In genomic region chr3:31468433-31468832, GRCh38 we compare ENCODE assay signal across 38 cellular contexts.
"Had no signal": no experiment of that assay in that cellular context is flagged by ENCODE, and none has a peak within 500 bp of the region (broad histone marks: within the 10 kb centered on the region; RNA-seq: fewer than 3 reads in every experiment).

No MANE protein-coding gene starts in this region.

- DNase-seq: activated effector memory CD4-positive, alpha-beta T cell treated with anti-CD3 and anti-CD28 coated beads, Interleukin-2, amount 50 U/mL, for 16 hours; activated effector memory CD4-positive, alpha-beta T cell treated with Interleukin-2 at 50 U/mL for 16 hours; activated gamma-delta T cell; activated gamma-delta T cell treated with Interleukin-2 at 50 U/mL for 16 hours; activated naive CD4-positive, alpha-beta T cell; activated naive CD4-positive, alpha-beta T cell treated with anti-CD3 and anti-CD28 coated beads for 36 hours; activated naive CD4-positive, alpha-beta T cell treated with anti-CD3 and anti-CD28 coated beads, Interleukin-2, amount 10 ng/mL, durations not matched to agents 7 days and 5 days; activated naive CD4-positive, alpha-beta T cell treated with anti-CD3 and anti-CD28 coated beads, Interleukin-2, amount 50 U/mL, for 16 hours; activated naive CD4-positive, alpha-beta T cell treated with Interleukin-2 at 50 U/mL for 16 hours; activated naive CD8-positive, alpha-beta T cell treated with anti-CD3 and anti-CD28 coated beads for 36 hours; activated naive CD8-positive, alpha-beta T cell treated with anti-CD3 and anti-CD28 coated beads, Interleukin-2, amount 10 ng/mL, durations not matched to agents 7 days and 5 days; activated naive CD8-positive, alpha-beta T cell treated with anti-CD3 and anti-CD28 coated beads, Interleukin-2, amount 50 U/mL, for 24 hours; activated T-cell treated with anti-CD3 and anti-CD28 coated beads, Interleukin-2, amount 50 U/mL, for 1 hour; activated T-cell treated with anti-CD3 and anti-CD28 coated beads, Interleukin-2, amount 50 U/mL, for 24 hours; activated T-cell treated with anti-CD3 and anti-CD28 coated beads, Interleukin-2, amount 50 U/mL, for 4 hours; activated T-cell treated with anti-CD3 and anti-CD28 coated beads, Interleukin-2, amount 50 U/mL, for 48 hours; activated T-cell treated with anti-CD3 and anti-CD28 coated beads, Interleukin-2, amount 50 U/mL, for 72 hours; adrenal gland; amniotic stem cell; amygdala; anterior cingulate cortex; aorta; body of pancreas; brain microvascular endothelial cell; caudate nucleus; central memory CD4-positive, alpha-beta T cell; cerebellar nuclear complex had no signal

- H3K36me3 Mint-ChIP-seq: brain had no signal

- H3K4me3 Mint-ChIP-seq: activated naive CD4-positive, alpha-beta T cell treated with anti-CD3 and anti-CD28 coated beads for 36 hours; activated naive CD4-positive, alpha-beta T cell treated with anti-CD3 and anti-CD28 coated beads, Interleukin-2, amount 10 ng/mL, durations not matched to agents 7 days and 5 days; activated naive CD4-positive, alpha-beta T cell treated with anti-CD3 and anti-CD28 coated beads, Interleukin-2, amount 50 U/mL, for 24 hours; activated naive CD8-positive, alpha-beta T cell; activated naive CD8-positive, alpha-beta T cell treated with anti-CD3 and anti-CD28 coated beads for 36 hours; activated naive CD8-positive, alpha-beta T cell treated with anti-CD3 and anti-CD28 coated beads, Interleukin-2, amount 10 ng/mL, durations not matched to agents 7 days and 5 days; activated naive CD8-positive, alpha-beta T cell treated with anti-CD3 and anti-CD28 coated beads, Interleukin-2, amount 50 U/mL, for 24 hours; activated T-cell treated with anti-CD3 and anti-CD28 coated beads, Interleukin-2, amount 50 U/mL, for 24 hours; activated T-cell treated with anti-CD3 and anti-CD28 coated beads, Interleukin-2, amount 50 U/mL, for 4 hours; activated T-cell treated with anti-CD3 and anti-CD28 coated beads, Interleukin-2, amount 50 U/mL, for 72 hours; activated T-helper 1 cell treated with anti-CD3 and anti-CD28 coated beads, Interleukin-12 subunit alpha, Interleukin-12 subunit beta, Interleukin-2, Interleukin-4 antibody, amounts not matched to agents 30 ng/mL and 10 ng/mL and 1 ng/mL, durations not matched to agents 14 hours and 24 hours and 36 hours; activated T-helper 17 cell treated with anti-CD3 and anti-CD28 coated beads, Interleukin-2, amount 50 U/mL, for 72 hours; brain; central memory CD8-positive, alpha-beta T cell had no signal

- H3K4me3 ChIP-seq: adrenal gland, ascending aorta, body of pancreas, breast epithelium, cardiac muscle cell had no signal

- H3K27me3 ChIP-seq: adrenal gland, ascending aorta, body of pancreas, breast epithelium, cardiac muscle cell had no signal

- H3K4me1 Mint-ChIP-seq: brain had no signal

- H3K4me1 ChIP-seq: adrenal gland, ascending aorta, body of pancreas, breast epithelium had no signal

- ATAC-seq: activated naive CD4-positive, alpha-beta T cell treated with anti-CD3 and anti-CD28 coated beads, Interleukin-2, amount 50 U/mL, for 72 hours; activated naive CD8-positive, alpha-beta T cell treated with anti-CD3 and anti-CD28 coated beads, Interleukin-2, amount 50 U/mL, for 24 hours; activated T-cell treated with anti-CD3 and anti-CD28 coated beads, Interleukin-2, amount 50 U/mL, for 4 hours; activated T-cell treated with anti-CD3 and anti-CD28 coated beads, Interleukin-2, amount 50 U/mL, for 72 hours; activated T-helper 17 cell treated with anti-CD3 and anti-CD28 coated beads, Interleukin-2, amount 50 U/mL, for 72 hours; body of pancreas had no signal

- H3K27ac ChIP-seq: adrenal gland, ascending aorta, body of pancreas, brain microvascular endothelial cell, breast epithelium, cardiac muscle cell had no signal

- H3K36me3 ChIP-seq: adrenal gland, ascending aorta, brain microvascular endothelial cell, breast epithelium, cardiac muscle cell had no signal

- H3K27me3 Mint-ChIP-seq: activated naive CD4-positive, alpha-beta T cell treated with anti-CD3 and anti-CD28 coated beads, Interleukin-2, amount 10 ng/mL, durations not matched to agents 7 days and 5 days; activated naive CD4-positive, alpha-beta T cell treated with anti-CD3 and anti-CD28 coated beads, Interleukin-2, amount 50 U/mL, for 24 hours; activated naive CD8-positive, alpha-beta T cell; activated naive CD8-positive, alpha-beta T cell treated with anti-CD3 and anti-CD28 coated beads for 36 hours; activated naive CD8-positive, alpha-beta T cell treated with anti-CD3 and anti-CD28 coated beads, Interleukin-2, amount 10 ng/mL, durations not matched to agents 7 days and 5 days; activated naive CD8-positive, alpha-beta T cell treated with anti-CD3 and anti-CD28 coated beads, Interleukin-2, amount 50 U/mL, for 24 hours; activated T-helper 17 cell treated with anti-CD3 and anti-CD28 coated beads, Interleukin-2, amount 50 U/mL, for 72 hours; brain; central memory CD8-positive, alpha-beta T cell had no signal

- H3K9me3 Mint-ChIP-seq: brain; central memory CD8-positive, alpha-beta T cell had no signal

- H3K27ac Mint-ChIP-seq: activated naive CD4-positive, alpha-beta T cell treated with anti-CD3 and anti-CD28 coated beads for 36 hours; activated naive CD4-positive, alpha-beta T cell treated with anti-CD3 and anti-CD28 coated beads, Interleukin-2, amount 10 ng/mL, durations not matched to agents 7 days and 5 days; activated naive CD4-positive, alpha-beta T cell treated with anti-CD3 and anti-CD28 coated beads, Interleukin-2, amount 50 U/mL, for 72 hours; activated naive CD8-positive, alpha-beta T cell; activated naive CD8-positive, alpha-beta T cell treated with anti-CD3 and anti-CD28 coated beads for 36 hours; activated naive CD8-positive, alpha-beta T cell treated with anti-CD3 and anti-CD28 coated beads, Interleukin-2, amount 10 ng/mL, durations not matched to agents 7 days and 5 days; activated naive CD8-positive, alpha-beta T cell treated with anti-CD3 and anti-CD28 coated beads, Interleukin-2, amount 50 U/mL, for 24 hours; activated T-cell treated with anti-CD3 and anti-CD28 coated beads, Interleukin-2, amount 50 U/mL, for 24 hours; activated T-cell treated with anti-CD3 and anti-CD28 coated beads, Interleukin-2, amount 50 U/mL, for 72 hours; activated T-helper 1 cell treated with anti-CD3 and anti-CD28 coated beads, Interleukin-12 subunit alpha, Interleukin-12 subunit beta, Interleukin-2, Interleukin-4 antibody, amounts not matched to agents 30 ng/mL and 10 ng/mL and 1 ng/mL, durations not matched to agents 14 hours and 24 hours and 36 hours; activated T-helper 17 cell treated with anti-CD3 and anti-CD28 coated beads, Interleukin-2, amount 50 U/mL, for 72 hours; activated T-helper 2 cell treated with anti-CD3 and anti-CD28 coated beads, Interferon-gamma antibody, Interleukin-2, Interleukin-4, amounts not matched to agents 10 μg/mL and 5 μg/mL and 100 μg/mL, durations not matched to agents 14 hours and 24 hours and 36 hours had no signal

- H3K9me3 ChIP-seq: adrenal gland, ascending aorta, body of pancreas, breast epithelium had no signal
